ENCODE assay signal across 22 cellular contexts in genomic region chr3:40281995-40282394, GRCh38. TPM values are rescaled to one million over a fixed set of nuclear protein-coding genes. Genes with fewer than 3 reads are reported as not detected.
A peak's percentile ranks its signal among the peaks of the same experiment; 100 is the strongest.
DNase-seq lines count a peak whose midpoint lies in the region; TF ChIP-seq lines count a peak whose summit lies in the region.
"Had no signal": no experiment of that assay in that cellular context is flagged by ENCODE, and none has a peak within 500 bp of the region (broad histone marks: within the 10 kb centered on the region; RNA-seq: fewer than 3 reads in every experiment).

No MANE protein-coding gene starts in this region.

- intact Hi-C loops in mammary epithelial cell (cut with micrococcal nuclease), result no loop called here
- intact Hi-C loops in breast epithelium (cut with DNase I; ENCODE audit: low total_unique reads), result no loop called here

- DNase-seq in mammary epithelial cell (peak; percentile 16), breast epithelium (ENCODE audit: low spot score in 2 of 2) (no peak), epithelial cell of esophagus (ENCODE audit: low read depth) (peak; percentile 56), NCI-H446 (lab: John Stamatoyannopoulos, UW) (no peak), glomerular visceral epithelial cell (ENCODE audit: extremely low spot score) (no peak)
- DNase-seq: AML-193; CD4-positive, alpha-beta memory T cell; CD4-positive, CD25-positive, alpha-beta regulatory T cell; CD8-positive, alpha-beta memory T cell; COR-L47; DMS 273 treated with DMSO at 0.1 percent for 48 hours; DMS153; DMS53; DMS79; DND-41; EL; GDM1 had no signal

- no peak overlapping the region for H3K9ac ChIP-seq in mammary epithelial cell (ENCODE audit: insufficient read depth, low read length)
- H3K9ac ChIP-seq: BLaER1 treated with 17β-estradiol and CSF1 and Interleukin-3, amounts not matched to agents 10 nM and 100 nM had no signal

- TF ChIP-seq POLR2A in breast epithelium (IDR thresholded peaks at IDR 0.05), result no peak

- TF ChIP-seq CTCF in mammary epithelial cell (conservative IDR thresholded peaks at IDR 0.05 in 1 of 2, IDR thresholded peaks at IDR 0.05 in 1 of 2; ENCODE audit: extremely low read depth in 1 of 2, insufficient read depth in 1 of 2, low read depth in 1 of 2, low read length in 2 of 2) (no peak), breast epithelium (IDR thresholded peaks at IDR 0.05) (no peak), epithelial cell of esophagus (IDR thresholded peaks at IDR 0.05; ENCODE audit: insufficient read depth, low read depth, low read length, missing control alignments) (no peak)

- dilution Hi-C loops in mammary epithelial cell (cut with HindIII; ENCODE audit: low sequenced_read_pairs), result no loop called here

- CTCF ChIA-PET in mammary epithelial cell (lab: Charles Lee; ENCODE audit: low non-redundant PET), result no interaction called here

- H3K4me2 ChIP-seq in mammary epithelial cell (ENCODE audit: insufficient read depth, low read depth, low read length), result no peak overlapping the region
- H3K4me2 ChIP-seq: A549; BLaER1 treated with 17β-estradiol and CSF1 and Interleukin-3, amounts not matched to agents 10 nM and 100 nM had no signal

- H3K36me3 ChIP-seq in mammary epithelial cell (ENCODE audit: insufficient read depth, low read length) (no peaks in the 10 kb centered on the region), breast epithelium (no peaks in the 10 kb centered on the region)
- H3K36me3 ChIP-seq: BLaER1 treated with 17β-estradiol and CSF1 and Interleukin-3, amounts not matched to agents 10 nM and 100 nM had no signal

- H4K20me1 ChIP-seq in mammary epithelial cell (ENCODE audit: insufficient read depth, low read length), result no peaks in the 10 kb centered on the region
- H4K20me1 ChIP-seq: BLaER1 treated with 17β-estradiol and CSF1 and Interleukin-3, amounts not matched to agents 10 nM and 100 nM had no signal

- no peak overlapping the region for H3K27ac ChIP-seq in mammary epithelial cell (ENCODE audit: insufficient read depth, low read depth, low read length)
- H3K27ac ChIP-seq in breast epithelium, result no peak overlapping the region
- H3K27ac ChIP-seq: 22Rv1; A549; BLaER1 treated with 17β-estradiol and CSF1 and Interleukin-3, amounts not matched to agents 10 nM and 100 nM; C4-2B had no signal

- 44% methylated on average over 2 of the region's 2 CpGs for WGBS in mammary epithelial cell (ENCODE audit: low coverage, missing lambda C conversion rate)

- H3K79me2 ChIP-seq in mammary epithelial cell (ENCODE audit: insufficient read depth, low read length), result no peaks in the 10 kb centered on the region

- no TSS peak for BruUV-seq in mammary epithelial cell (replicated peaks; lab: Mats Ljungman, UMichigan)

- no peak overlapping the region for H2AFZ ChIP-seq in mammary epithelial cell (ENCODE audit: low read depth, low read length)

- H3K4me1 ChIP-seq in mammary epithelial cell (ENCODE audit: insufficient read depth, low read length), result peaks cover 4% of the 10 kb centered on the region
- H3K4me1 ChIP-seq in breast epithelium, result no peaks in the 10 kb centered on the region
- H3K4me1 ChIP-seq: A549 had no signal

- H3K9me3 ChIP-seq in mammary epithelial cell (replicated peaks; ENCODE audit: insufficient read depth, low read length), result no peaks in the 10 kb centered on the region
- H3K9me3 ChIP-seq in breast epithelium, result peaks cover 0 to 5% of the 10 kb centered on the region in 2 donors
- H3K9me3 ChIP-seq: A549; BLaER1 treated with 17β-estradiol and CSF1 and Interleukin-3, amounts not matched to agents 10 nM and 100 nM had no signal

- in situ Hi-C loops in mammary epithelial cell (cut with MboI; ENCODE audit: low sequenced_read_pairs in 2 of 2), result no loop called here

- H3K4me3 ChIP-seq in mammary epithelial cell (replicated peaks in 1 of 3; ENCODE audit: insufficient read depth in 1 of 3, low read depth in 2 of 3, low read length in 3 of 3) (no peak overlapping the region), breast epithelium (no peak overlapping the region), epithelial cell of esophagus (ENCODE audit: low read length) (no peak overlapping the region)
- H3K4me3 ChIP-seq: A549; BLaER1 treated with 17β-estradiol and CSF1 and Interleukin-3, amounts not matched to agents 10 nM and 100 nM; GM12878 had no signal

- H3K27me3 ChIP-seq in mammary epithelial cell (ENCODE audit: insufficient read depth, low read length) (no peaks in the 10 kb centered on the region), breast epithelium (no peaks in the 10 kb centered on the region)
- H3K27me3 ChIP-seq: BLaER1 treated with 17β-estradiol and CSF1 and Interleukin-3, amounts not matched to agents 10 nM and 100 nM had no signal

RNA-seq across cellular contexts. Expression of gene EIF1B, which starts 27.5 kb away (rescaled TPM):
- 10 to 100 TPM; 11.5 to 43.0 TPM for total RNA-seq in mammary epithelial cell
- polyA plus RNA-seq in mammary epithelial cell, result 13.1 TPM
- polyA minus RNA-seq in mammary epithelial cell, result 7.9 TPM
- 10 to 100 TPM; 30.9 to 38.0 (median 31.2) TPM for total RNA-seq in breast epithelium

Comparison
In these comparisons a context has a peak if more than half of its experiments do, and no peak if none do; other contexts are left out.
1. DNase-seq: peak in mammary epithelial cell (single experiment) and epithelial cell of esophagus (single experiment); none in breast epithelium (0 of 2), NCI-H446 (0 of 2) and glomerular visceral epithelial cell (single experiment).